In genomic region chr14:103332143-103332919, GRCh38 we compare ENCODE assay signal across 8 cellular contexts. TPM values are rescaled to one million over a fixed set of nuclear protein-coding genes. Genes with fewer than 3 reads are reported as not detected.
DNase-seq lines count a peak whose midpoint lies in the region; ATAC-seq and TF ChIP-seq lines count a peak whose summit lies in the region.

No MANE protein-coding gene starts in this region.

- H3K27ac ChIP-seq in OCI-LY1 (ENCODE audit: low read depth, low read length, poor library complexity, severe bottlenecking): no peak overlapping the region
- H3K27ac ChIP-seq in endodermal cell (ENCODE audit: low read depth, low read length): no peak overlapping the region
- H3K27ac ChIP-seq in rectal smooth muscle tissue (ENCODE audit: low read depth, low read length): peak overlapping the region; percentile 99

- TF ChIP-seq CTCF in OCI-LY1 (IDR thresholded peaks at IDR 0.05; ENCODE audit: low read length): no peak
- TF ChIP-seq CTCF in endodermal cell (conservative IDR thresholded peaks at IDR 0.05): no peak

- 0 out of 2 replicates have a peak, but pooled peaks cover 5% of the 10 kb centered on the region for H3F3A ChIP-seq in OCI-LY1 (ENCODE audit: insufficient read depth, low read length)

- H3K9me3 ChIP-seq in OCI-LY1 (ENCODE audit: low read length) (no peaks in the 10 kb centered on the region), endodermal cell (ENCODE audit: control insufficient read depth, low read length) (no peaks in the 10 kb centered on the region)

- 0 out of 2 replicates have a peak, but pooled peaks cover 2% of the 10 kb centered on the region for H4K20me1 ChIP-seq in OCI-LY1 (ENCODE audit: insufficient read depth, low read length)

- peaks cover 15% of the 10 kb centered on the region for H3K79me2 ChIP-seq in OCI-LY1 (ENCODE audit: insufficient read depth, low read length)

- H3K36me3 Mint-ChIP-seq in endodermal cell (ENCODE audit: low read depth): peaks cover 24% of the 10 kb centered on the region

- no peaks in the 10 kb centered on the region for H3K9me2 ChIP-seq in OCI-LY1 (ENCODE audit: low read depth, low read length)

- no peaks in the 10 kb centered on the region for H3K9me3 Mint-ChIP-seq in endodermal cell

- peaks cover 19% of the 10 kb centered on the region for H3K36me3 ChIP-seq in H7 (replicated peaks; ENCODE audit: control insufficient read depth, insufficient read depth, low read length)
- peaks cover 26% of the 10 kb centered on the region for H3K36me3 ChIP-seq in OCI-LY1 (ENCODE audit: insufficient read depth, low read length)
- peaks cover 24% of the 10 kb centered on the region for H3K36me3 ChIP-seq in endodermal cell (ENCODE audit: control insufficient read depth, insufficient read depth, low read length)
- H3K36me3 ChIP-seq in rectal smooth muscle tissue (ENCODE audit: control insufficient read depth, insufficient read depth, low read length): peaks cover 15% of the 10 kb centered on the region

- peak overlapping the region; percentile 94 for H3K4me3 Mint-ChIP-seq in endodermal cell

- H3K27me3 Mint-ChIP-seq in endodermal cell (ENCODE audit: insufficient read depth): no peaks in the 10 kb centered on the region

- H2AFZ ChIP-seq in OCI-LY1 (ENCODE audit: low read length): no peak overlapping the region

- 87 to 91% methylated on average over 2 to 9 of the region's 9 CpGs for WGBS in endodermal cell (ENCODE audit: insufficient coverage in 1 of 2, insufficient read length in 1 of 2), 2 experiments

- DNase-seq in H7: peak; percentile 37
- DNase-seq in endodermal cell: no peak
- DNase-seq in sciatic nerve (ENCODE audit: low spot score): no peak
- DNase-seq in NCI-H748 treated with DMSO at 0.1 percent for 48 hours (lab: John Stamatoyannopoulos, UW): no peak

- ATAC-seq in HG03442 (IDR thresholded peaks at IDR 0.05; ENCODE audit: unreplicated experiment) (no peak), sciatic nerve (no peak), HG02571 (IDR thresholded peaks at IDR 0.05; ENCODE audit: unreplicated experiment) (no peak)

- H3K27me3 ChIP-seq in H7 (ENCODE audit: control insufficient read depth, insufficient read depth, low read length) (no peaks in the 10 kb centered on the region), OCI-LY1 (ENCODE audit: insufficient read depth, low read length) (0 out of 2 replicates have a peak, but pooled peaks cover 4% of the 10 kb centered on the region), endodermal cell (ENCODE audit: control insufficient read depth, insufficient read depth, low read length, poor library complexity, severe bottlenecking) (no peaks in the 10 kb centered on the region), rectal smooth muscle tissue (ENCODE audit: control insufficient read depth, insufficient read depth, low read length) (no peaks in the 10 kb centered on the region)

- H3K4me3 ChIP-seq in H7 (ENCODE audit: insufficient read depth, low read depth, low read length) (no peak overlapping the region), OCI-LY1 (ENCODE audit: low read depth, low read length, poor library complexity, severe bottlenecking) (no peak overlapping the region), endodermal cell (ENCODE audit: low read length) (peak overlapping the region; percentile 96), rectal smooth muscle tissue (ENCODE audit: low read length) (peak overlapping the region; percentile 89)

- H3K9ac ChIP-seq in OCI-LY1 (ENCODE audit: low read length): peak overlapping the region; percentile 13; the same call in 1 of the 2 replicates
- H3K9ac ChIP-seq in endodermal cell (ENCODE audit: extremely low read depth, low read length, poor library complexity, severe bottlenecking): peak overlapping the region; percentile 98
- H3K9ac ChIP-seq in rectal smooth muscle tissue (ENCODE audit: low read length): no peak overlapping the region

- peaks cover 26% of the 10 kb centered on the region for H3K4me1 Mint-ChIP-seq in endodermal cell

- peak overlapping the region; percentile 98 for H3K27ac Mint-ChIP-seq in endodermal cell

- intact Hi-C loops in sciatic nerve (cut with DNase I): no loop called here

- H3K4me2 ChIP-seq in OCI-LY1 (ENCODE audit: low read length): peak overlapping the region; percentile 8; the same call in 1 of the 2 replicates

- H3K4me1 ChIP-seq in OCI-LY1 (ENCODE audit: insufficient read depth, low read length, severe bottlenecking) (peaks cover 24% of the 10 kb centered on the region), endodermal cell (ENCODE audit: control insufficient read depth, insufficient read depth, low read length) (no peaks in the 10 kb centered on the region), rectal smooth muscle tissue (ENCODE audit: control insufficient read depth, insufficient read depth, low read length) (peaks cover 10% of the 10 kb centered on the region)

RNA-seq across cellular contexts. Expression of gene EIF5, which starts 1.7 kb away (rescaled TPM):
- total RNA-seq in H7 (2014; rRNA removed; shearing (Covaris generic)): 165 and 167 TPM in 2 replicates
- total RNA-seq in endodermal cell (100 to 1,000 TPM; 267 to 339 TPM), sciatic nerve (186 TPM)
- polyA plus RNA-seq in endodermal cell (2013, experiment 1 of 2): 276 TPM
- 252 TPM for polyA plus RNA-seq in endodermal cell (2013, experiment 2 of 2)

RNA-seq across cellular contexts. Expression of gene MARK3, which starts 52.9 kb away (rescaled TPM):
- total RNA-seq in H7 (2014; rRNA removed; shearing (Covaris generic)): 66.0 and 66.8 TPM in 2 replicates
- 100 to 1,000 TPM in 1 of 2 donors, 10 to 100 TPM in 1; 95.8 to 106 TPM for total RNA-seq in endodermal cell
- 73.3 TPM for polyA plus RNA-seq in endodermal cell (2013, experiment 1 of 2)
- 80.1 TPM for polyA plus RNA-seq in endodermal cell (2013, experiment 2 of 2)
- 104 TPM for total RNA-seq in sciatic nerve

Comparison
In these comparisons a context has a peak if more than half of its experiments do, and no peak if none do; other contexts are left out.
1. H3K4me3 ChIP-seq: peak in endodermal cell (single experiment) and rectal smooth muscle tissue (single experiment); none in H7 (single experiment) and OCI-LY1 (single experiment).